Comparison of ENCODE assay signal across 12 cellular contexts in genomic region chr1:232905324-232906034, GRCh38. TPM values are rescaled to one million over a fixed set of nuclear protein-coding genes. Genes with fewer than 3 reads are reported as not detected.
DNase-seq lines count a peak whose midpoint lies in the region; ATAC-seq, FAIRE-seq and TF ChIP-seq lines count a peak whose summit lies in the region.
"Had no signal": no experiment of that assay in that cellular context is flagged by ENCODE, and none has a peak within 500 bp of the region (broad histone marks: within the 10 kb centered on the region; RNA-seq: fewer than 3 reads in every experiment).

No MANE protein-coding gene starts in this region.

- intact Hi-C loops in activated CD8-positive, alpha-beta T cell treated with anti-CD3 and anti-CD28 coated beads for 36 hours (cut with micrococcal nuclease) = no loop called here

- H3K9me3 Mint-ChIP-seq in activated CD8-positive, alpha-beta T cell treated with anti-CD3 and anti-CD28 coated beads, Interleukin-2, amount 10 ng/mL, durations not matched to agents 7 days and 5 days (ENCODE audit: insufficient read depth) = no peaks in the 10 kb centered on the region
- no peaks in the 10 kb centered on the region for H3K9me3 Mint-ChIP-seq in activated CD8-positive, alpha-beta T cell treated with anti-CD3 and anti-CD28 coated beads for 36 hours
- no peaks in the 10 kb centered on the region for H3K9me3 Mint-ChIP-seq in type B pancreatic cell

- no peaks in the 10 kb centered on the region for H3K79me2 ChIP-seq in H1 (ENCODE audit: control insufficient read depth in 1 of 2, insufficient read depth in 2 of 2, low read length in 2 of 2)

- TF ChIP-seq RAD21 in H1 (IDR thresholded peaks at IDR 0.05 in 1 of 2, conservative IDR thresholded peaks at IDR 0.05 in 1 of 2; ENCODE audit: low read depth in 2 of 2, low read length in 2 of 2) = no peak

- FAIRE-seq in H1 (lab: Jason Lieb, UNC) = no peak

- H3K4me2 ChIP-seq in H1 (ENCODE audit: insufficient read depth in 1 of 2, low read depth in 2 of 2, low read length in 2 of 2) = no peak overlapping the region

- no peak overlapping the region for H2AK5ac ChIP-seq in H1 (ENCODE audit: low read depth, low read length)

- no peaks in the 10 kb centered on the region for H3K36me3 ChIP-seq in H1 (ENCODE audit: control insufficient read depth in 2 of 4, insufficient read depth in 4 of 4, low read length in 3 of 4)

- H3K4me3 ChIP-seq in H1 (ENCODE audit: extremely low read depth in 1 of 4, insufficient read depth in 2 of 4, low read depth in 3 of 4, low read length in 4 of 4) = no peak overlapping the region

- H3K14ac ChIP-seq in H1 (ENCODE audit: insufficient read length) = no peak overlapping the region

- 0 out of 2 replicates have a peak overlapping the region, but pooled peaks have one; percentile 14 for H2AFZ ChIP-seq in H1 (ENCODE audit: low read length)

- H3K4me1 ChIP-seq in H1 (replicated peaks in 1 of 4; ENCODE audit: control insufficient read depth in 3 of 4, insufficient read depth in 4 of 4, low read length in 3 of 4) = peaks cover 0 to 11% (median 0%) of the 10 kb centered on the region in 4 experiments; a peak in 4 of 7 replicates

- H3K9ac ChIP-seq in H1 (replicated peaks in 1 of 4; ENCODE audit: extremely low read depth in 1 of 4, low read depth in 3 of 4, low read length in 3 of 4) = no peak overlapping the region

- H3K4me1 Mint-ChIP-seq in activated CD8-positive, alpha-beta T cell treated with anti-CD3 and anti-CD28 coated beads, Interleukin-2, amount 10 ng/mL, durations not matched to agents 7 days and 5 days (ENCODE audit: low read depth) = peaks cover 47% of the 10 kb centered on the region
- H3K4me1 Mint-ChIP-seq in activated CD8-positive, alpha-beta T cell treated with anti-CD3 and anti-CD28 coated beads for 36 hours (ENCODE audit: low read depth) = peaks cover 20% of the 10 kb centered on the region
- H3K4me1 Mint-ChIP-seq in type B pancreatic cell (ENCODE audit: unreplicated experiment) = peaks cover 19% of the 10 kb centered on the region

- no peak for TF ChIP-seq POLR2A in H1 (IDR thresholded peaks at IDR 0.05; ENCODE audit: control extremely low read depth in 1 of 2, low read depth in 2 of 2, low read length in 2 of 2)

- H3K23ac ChIP-seq in H1 (ENCODE audit: insufficient read length) = no peak overlapping the region

- no peak overlapping the region for H4K5ac ChIP-seq in H1 (ENCODE audit: insufficient read length, low read depth, low read length)

- no peak overlapping the region for H4K91ac ChIP-seq in H1 (replicated peaks; ENCODE audit: insufficient read length, low read length)

- CTCF ChIA-PET in activated CD8-positive, alpha-beta T cell treated with anti-CD3 and anti-CD28 coated beads, Interleukin-2, amount 10 ng/mL, durations not matched to agents 7 days and 5 days (lab: Charles Lee) = interaction anchor here (0.7 kb wide), 1 partner anchor 12 kb away, joined by 3 read pairs; no protein-coding TSS in a partner anchor
- CTCF ChIA-PET in activated CD8-positive, alpha-beta T cell treated with anti-CD3 and anti-CD28 coated beads for 36 hours (lab: Charles Lee) = no interaction called here
- CTCF ChIA-PET in H1 (lab: Charles Lee; ENCODE audit: partially characterized antibody) = no interaction called here

- no peak overlapping the region for H3K4ac ChIP-seq in H1 (replicated peaks; ENCODE audit: insufficient read length, low read depth, low read length)

- no peak overlapping the region for H3K27ac Mint-ChIP-seq in activated CD8-positive, alpha-beta T cell treated with anti-CD3 and anti-CD28 coated beads, Interleukin-2, amount 10 ng/mL, durations not matched to agents 7 days and 5 days
- no peak overlapping the region for H3K27ac Mint-ChIP-seq in activated CD8-positive, alpha-beta T cell treated with anti-CD3 and anti-CD28 coated beads for 36 hours
- H3K27ac Mint-ChIP-seq in type B pancreatic cell = no peak overlapping the region

- H3K27me3 Mint-ChIP-seq in activated CD8-positive, alpha-beta T cell treated with anti-CD3 and anti-CD28 coated beads, Interleukin-2, amount 10 ng/mL, durations not matched to agents 7 days and 5 days (ENCODE audit: low read depth) = peaks cover 4% of the 10 kb centered on the region
- peaks cover 5% of the 10 kb centered on the region for H3K27me3 Mint-ChIP-seq in activated CD8-positive, alpha-beta T cell treated with anti-CD3 and anti-CD28 coated beads for 36 hours
- H3K27me3 Mint-ChIP-seq in type B pancreatic cell = peaks cover 9% of the 10 kb centered on the region

- H4K8ac ChIP-seq in H1 (ENCODE audit: extremely low read depth, insufficient read depth, low read length) = no peak overlapping the region

- WGBS in H1 (ENCODE audit: extremely low coverage in 1 of 2, insufficient coverage in 1 of 2, insufficient read length in 1 of 2, insufficient replicate concordance in 2 of 2, low coverage in 1 of 2, low lambda C conversion rate in 2 of 2, missing lambda C conversion rate in 1 of 2), 2 experiments = 73% methylated on average over 4 of the region's 4 CpGs; no CpG with 5 or more reads in 1 of the 2 experiments

- H3K36me3 Mint-ChIP-seq in activated CD8-positive, alpha-beta T cell treated with anti-CD3 and anti-CD28 coated beads, Interleukin-2, amount 10 ng/mL, durations not matched to agents 7 days and 5 days (ENCODE audit: low read depth) = no peaks in the 10 kb centered on the region
- H3K36me3 Mint-ChIP-seq in activated CD8-positive, alpha-beta T cell treated with anti-CD3 and anti-CD28 coated beads for 36 hours (ENCODE audit: low read depth) = no peaks in the 10 kb centered on the region
- H3K36me3 Mint-ChIP-seq in type B pancreatic cell = no peaks in the 10 kb centered on the region

- no peak overlapping the region for H2BK5ac ChIP-seq in H1 (ENCODE audit: low read depth, low read length)

- no peaks in the 10 kb centered on the region for H4K20me1 ChIP-seq in H1 (replicated peaks in 1 of 2; ENCODE audit: control insufficient read depth in 1 of 2, insufficient read depth in 2 of 2, low read length in 2 of 2)

- peak; percentile 61 for ATAC-seq in activated CD8-positive, alpha-beta T cell treated with anti-CD3 and anti-CD28 coated beads, Interleukin-2, amount 10 ng/mL, durations not matched to agents 7 days and 5 days
- no peak for ATAC-seq in activated CD8-positive, alpha-beta T cell treated with anti-CD3 and anti-CD28 coated beads for 36 hours
- ATAC-seq: SK-N-SH treated with all-trans-retinoic acid at 6 μM for 48 hours had no signal

- no peak overlapping the region for H2BK120ac ChIP-seq in H1 (replicated peaks; ENCODE audit: low read depth, low read length)

- H3K27me3 ChIP-seq in H1 (replicated peaks in 1 of 4; ENCODE audit: control insufficient read depth in 3 of 4, extremely low read depth in 1 of 4, insufficient read depth in 3 of 4, low read length in 3 of 4) = no peaks in the 10 kb centered on the region

- no peak overlapping the region for H2BK15ac ChIP-seq in H1 (ENCODE audit: low read length)

- H3K9me3 ChIP-seq in H1 (ENCODE audit: insufficient read depth in 2 of 2, low read depth in 1 of 2, low read length in 1 of 2) = no peaks in the 10 kb centered on the region

- no peaks in the 10 kb centered on the region for H3K79me1 ChIP-seq in H1 (ENCODE audit: low read depth, low read length)

- H3K56ac ChIP-seq in H1 (replicated peaks; ENCODE audit: insufficient read length, low read depth, low read length) = no peak overlapping the region

- no peak for TF ChIP-seq CTCF in activated CD8-positive, alpha-beta T cell treated with anti-CD3 and anti-CD28 coated beads for 36 hours (IDR thresholded peaks at IDR 0.05)
- no peak for TF ChIP-seq CTCF in H1 (IDR thresholded peaks at IDR 0.05; ENCODE audit: control extremely low read depth in 1 of 3, insufficient read depth in 1 of 3, low read depth in 1 of 3, low read length in 3 of 3)
- TF ChIP-seq CTCF in type B pancreatic cell (conservative IDR thresholded peaks at IDR 0.05) = no peak

- TF ChIP-seq EP300 in H1 (IDR thresholded peaks at IDR 0.05; ENCODE audit: borderline replicate concordance in 1 of 2, low read depth in 2 of 2, low read length in 2 of 2) = no peak

- no peak overlapping the region for H2BK12ac ChIP-seq in H1 (ENCODE audit: low read depth, low read length)

- DNase-seq in activated CD8-positive, alpha-beta T cell treated with anti-CD3 and anti-CD28 coated beads, Interleukin-2, amount 10 ng/mL, durations not matched to agents 7 days and 5 days = no peak
- no peak for DNase-seq in activated CD8-positive, alpha-beta T cell treated with anti-CD3 and anti-CD28 coated beads for 36 hours
- DNase-seq in NCI-H526 treated with DMSO at 0.1 percent for 48 hours (lab: John Stamatoyannopoulos, UW) = peak; percentile 37
- DNase-seq in H1 (ENCODE audit: low read depth in 1 of 2, low spot score in 2 of 2) = no peak
- peak; percentile 3 for DNase-seq in pons (ENCODE audit: low spot score)
- DNase-seq in DMS 273 (lab: John Stamatoyannopoulos, UW; ENCODE audit: unreplicated experiment) = no peak
- DNase-seq in islet precursor cell = no peak
- DNase-seq in type B pancreatic cell (ENCODE audit: extremely low spot score, unreplicated experiment) = no peak
- DNase-seq: activated T-cell treated with anti-CD3 and anti-CD28 coated beads, Interleukin-2, amount 50 U/mL, for 48 hours; midbrain; NCI-H1048 had no signal

- H3K4me3 Mint-ChIP-seq in activated CD8-positive, alpha-beta T cell treated with anti-CD3 and anti-CD28 coated beads, Interleukin-2, amount 10 ng/mL, durations not matched to agents 7 days and 5 days = no peak overlapping the region
- no peak overlapping the region for H3K4me3 Mint-ChIP-seq in activated CD8-positive, alpha-beta T cell treated with anti-CD3 and anti-CD28 coated beads for 36 hours
- H3K4me3 Mint-ChIP-seq in type B pancreatic cell = no peak overlapping the region

- H3K18ac ChIP-seq in H1 (ENCODE audit: extremely low read depth, low read length) = no peak overlapping the region

- H3K23me2 ChIP-seq in H1 (ENCODE audit: low read depth, low read length) = no peaks in the 10 kb centered on the region

- H3K27ac ChIP-seq in H1 (ENCODE audit: low read depth, low read length) = no peak overlapping the region

- H2BK20ac ChIP-seq in H1 (ENCODE audit: low read length) = no peak overlapping the region

- POLR2A ChIA-PET in activated CD8-positive, alpha-beta T cell treated with anti-CD3 and anti-CD28 coated beads, Interleukin-2, amount 10 ng/mL, durations not matched to agents 7 days and 5 days (lab: Charles Lee) = interaction anchor here (0.9 kb wide), 1 partner anchor 19 kb away, joined by 3 read pairs; no protein-coding TSS in a partner anchor
- POLR2A ChIA-PET in activated CD8-positive, alpha-beta T cell treated with anti-CD3 and anti-CD28 coated beads for 36 hours (lab: Charles Lee) = no interaction called here
- POLR2A ChIA-PET in H1 (lab: Charles Lee; ENCODE audit: partially characterized antibody) = interaction anchor here (1.0 kb wide), 1 partner anchor 15 kb away, joined by 3 read pairs; no protein-coding TSS in a partner anchor

RNA-seq across cellular contexts. Expression of gene NTPCR, which starts 44.9 kb away (rescaled TPM):
- 10 to 100 TPM; 21.0 to 23.5 TPM for total RNA-seq in activated CD8-positive, alpha-beta T cell treated with anti-CD3 and anti-CD28 coated beads, Interleukin-2, amount 10 ng/mL, durations not matched to agents 7 days and 5 days
- total RNA-seq in activated CD8-positive, alpha-beta T cell treated with anti-CD3 and anti-CD28 coated beads for 36 hours = 10 to 100 TPM; 30.4 to 35.0 TPM
- total RNA-seq in H1 (2021; fragmentation: NEBNext Ultra II Directional; extraction: Animal tissue kit (Norgen Biotek cat#: 25700)) = 68.6 and 73.1 TPM in 2 replicates
- 17.3 and 22.6 TPM in 2 replicates for polyA plus RNA-seq in H1 (2011; rRNA removed)
- polyA plus RNA-seq in H1 (2011; cell fraction: cytosol; rRNA removed) = 27.6 TPM
- 22.2 TPM for polyA plus RNA-seq in H1 (2011; cell fraction: nucleus; rRNA removed)
- 70.9 to 94.3 TPM (median 85.5 TPM) in 4 replicates for polyA plus RNA-seq in H1 (2012, experiment 1 of 2)
- 50.5 TPM for polyA plus RNA-seq in H1 (2012, experiment 2 of 2)
- polyA plus RNA-seq in H1 (2013, experiment 1 of 2) = 61.7 TPM
- 63.0 TPM for polyA plus RNA-seq in H1 (2013, experiment 2 of 2)
- 23.6 and 28.6 TPM in 2 replicates for polyA minus RNA-seq in H1 (2011; rRNA and poly(A)+ RNA removed)
- 24.2 TPM for polyA minus RNA-seq in H1 (2011; cell fraction: cytosol; rRNA and poly(A)+ RNA removed)
- 51.5 TPM for polyA minus RNA-seq in H1 (2011; cell fraction: nucleus; rRNA and poly(A)+ RNA removed)
- total RNA-seq in type B pancreatic cell (ENCODE audit: low replicate concordance) = 49.6 and 57.1 TPM in 2 replicates

Comparison
In these comparisons a context has a peak if more than half of its experiments do, and no peak if none do; other contexts are left out.
1. DNase-seq: peak in NCI-H526 treated with DMSO at 0.1 percent for 48 hours (single experiment) and pons (single experiment); none in activated CD8-positive, alpha-beta T cell treated with anti-CD3 and anti-CD28 coated beads, Interleukin-2, amount 10 ng/mL, durations not matched to agents 7 days and 5 days (single experiment), activated CD8-positive, alpha-beta T cell treated with anti-CD3 and anti-CD28 coated beads for 36 hours (single experiment), H1 (0 of 2), DMS 273 (single experiment), islet precursor cell (single experiment) and type B pancreatic cell (single experiment).